19 cellular contexts compared by ENCODE assay signal in genomic region chr3:190539526-190539925, GRCh38. TPM values are rescaled to one million over a fixed set of nuclear protein-coding genes. Genes with fewer than 3 reads are reported as not detected.
A peak's percentile ranks its signal among the peaks of the same experiment; 100 is the strongest.
DNase-seq lines count a peak whose midpoint lies in the region; ATAC-seq, FAIRE-seq and TF ChIP-seq lines count a peak whose summit lies in the region.
"Had no signal": no experiment of that assay in that cellular context is flagged by ENCODE, and none has a peak within 500 bp of the region (broad histone marks: within the 10 kb centered on the region; RNA-seq: fewer than 3 reads in every experiment).

No MANE protein-coding gene starts in this region.

- no peak overlapping the region for H3K4me3 Mint-ChIP-seq in Calu3 (ENCODE audit: low read depth, unreplicated experiment)
- no peak overlapping the region for H3K4me3 Mint-ChIP-seq in T-helper 17 cell
- H3K4me3 Mint-ChIP-seq in stimulated activated memory B cell treated with anti-CD40 and anti-IgM and Interleukin-4, amounts not matched to agents 10 μg/mL and 1 μg/mL and 100 μg/mL, for 72 hours = no peak overlapping the region
- H3K4me3 Mint-ChIP-seq: CD4-positive, alpha-beta memory T cell; HFFc6 had no signal

- FAIRE-seq in endometrium (lab: Jason Lieb, UNC) = peak; percentile 83
- FAIRE-seq: A549, GM12878 had no signal

- DNase-seq in Calu3 (no peak), T-helper 17 cell (no peak), NCI-H510A (lab: John Stamatoyannopoulos, UW) (no peak), mesenteric fat pad (ENCODE audit: low spot score) (no peak)
- DNase-seq: 8988T; C1 segment of cervical spinal cord; CD4-positive, alpha-beta memory T cell; COR-L47; DMS153; DND-41; GDM1; GOT3; HFFc6 had no signal

- no peaks in the 10 kb centered on the region for H3K27me3 Mint-ChIP-seq in Calu3 (ENCODE audit: unreplicated experiment)
- no peaks in the 10 kb centered on the region for H3K27me3 Mint-ChIP-seq in T-helper 17 cell
- no peaks in the 10 kb centered on the region for H3K27me3 Mint-ChIP-seq in stimulated activated memory B cell treated with anti-CD40 and anti-IgM and Interleukin-4, amounts not matched to agents 10 μg/mL and 1 μg/mL and 100 μg/mL, for 72 hours
- H3K27me3 Mint-ChIP-seq: CD4-positive, alpha-beta memory T cell had no signal

- intact Hi-C loops in Calu3 (cut with micrococcal nuclease; ENCODE audit: unreplicated experiment) = no loop called here

- no peak for TF ChIP-seq CTCF in Calu3 (IDR thresholded peaks at IDR 0.05; ENCODE audit: unreplicated experiment)

- ATAC-seq in T-helper 17 cell (no peak), GM18861 (IDR thresholded peaks at IDR 0.05; ENCODE audit: unreplicated experiment) (no peak)
- no peak for ATAC-seq in stimulated activated memory B cell treated with anti-CD40 and anti-IgM and Interleukin-4, amounts not matched to agents 10 μg/mL and 1 μg/mL and 100 μg/mL, for 72 hours
- ATAC-seq: A549, GM12878 had no signal

- H3K4me1 Mint-ChIP-seq in Calu3 (ENCODE audit: low read depth, unreplicated experiment) (peaks cover 82% of the 10 kb centered on the region), T-helper 17 cell (peaks cover 24% of the 10 kb centered on the region)
- H3K4me1 Mint-ChIP-seq in stimulated activated memory B cell treated with anti-CD40 and anti-IgM and Interleukin-4, amounts not matched to agents 10 μg/mL and 1 μg/mL and 100 μg/mL, for 72 hours = peaks cover 7% of the 10 kb centered on the region

- CTCF ChIA-PET in Calu3 (lab: Charles Lee) = no interaction called here

- no peaks in the 10 kb centered on the region for H3K9me3 Mint-ChIP-seq in Calu3 (ENCODE audit: low read depth, unreplicated experiment)
- no peaks in the 10 kb centered on the region for H3K9me3 Mint-ChIP-seq in stimulated activated memory B cell treated with anti-CD40 and anti-IgM and Interleukin-4, amounts not matched to agents 10 μg/mL and 1 μg/mL and 100 μg/mL, for 72 hours
- H3K9me3 Mint-ChIP-seq: CD4-positive, alpha-beta memory T cell; HFFc6 had no signal

- no peaks in the 10 kb centered on the region for H3K9me3 ChIP-seq in T-helper 17 cell (ENCODE audit: control insufficient read depth, low read length, poor library complexity, severe bottlenecking)
- H3K9me3 ChIP-seq: A549, HAP-1 had no signal

- H3K36me3 Mint-ChIP-seq in Calu3 (ENCODE audit: insufficient read depth, unreplicated experiment) = peaks cover 35% of the 10 kb centered on the region
- peaks cover 5% of the 10 kb centered on the region for H3K36me3 Mint-ChIP-seq in T-helper 17 cell (ENCODE audit: low read depth)
- H3K36me3 Mint-ChIP-seq in stimulated activated memory B cell treated with anti-CD40 and anti-IgM and Interleukin-4, amounts not matched to agents 10 μg/mL and 1 μg/mL and 100 μg/mL, for 72 hours = peaks cover 5% of the 10 kb centered on the region

- no TSS peak for BruUV-seq in Calu3 (replicated peaks; lab: Mats Ljungman, UMichigan)

- peak overlapping the region; percentile 3 for H3K27ac Mint-ChIP-seq in Calu3 (ENCODE audit: unreplicated experiment)
- H3K27ac Mint-ChIP-seq in T-helper 17 cell = peak overlapping the region; percentile 42
- no peak overlapping the region for H3K27ac Mint-ChIP-seq in stimulated activated memory B cell treated with anti-CD40 and anti-IgM and Interleukin-4, amounts not matched to agents 10 μg/mL and 1 μg/mL and 100 μg/mL, for 72 hours
- H3K27ac Mint-ChIP-seq: HFFc6 had no signal

RNA-seq across cellular contexts. Expression of gene IL1RAP, which starts 25.6 kb away (rescaled TPM):
- total RNA-seq in Calu3 (2022) = 186 and 239 TPM in 2 replicates
- 10 to 100 TPM; 11.3 to 19.2 TPM for total RNA-seq in T-helper 17 cell
- total RNA-seq in mesenteric fat pad = 21.5 TPM
